Comparison of ENCODE assay signal across 8 cellular contexts in the genomic region with DNA sequence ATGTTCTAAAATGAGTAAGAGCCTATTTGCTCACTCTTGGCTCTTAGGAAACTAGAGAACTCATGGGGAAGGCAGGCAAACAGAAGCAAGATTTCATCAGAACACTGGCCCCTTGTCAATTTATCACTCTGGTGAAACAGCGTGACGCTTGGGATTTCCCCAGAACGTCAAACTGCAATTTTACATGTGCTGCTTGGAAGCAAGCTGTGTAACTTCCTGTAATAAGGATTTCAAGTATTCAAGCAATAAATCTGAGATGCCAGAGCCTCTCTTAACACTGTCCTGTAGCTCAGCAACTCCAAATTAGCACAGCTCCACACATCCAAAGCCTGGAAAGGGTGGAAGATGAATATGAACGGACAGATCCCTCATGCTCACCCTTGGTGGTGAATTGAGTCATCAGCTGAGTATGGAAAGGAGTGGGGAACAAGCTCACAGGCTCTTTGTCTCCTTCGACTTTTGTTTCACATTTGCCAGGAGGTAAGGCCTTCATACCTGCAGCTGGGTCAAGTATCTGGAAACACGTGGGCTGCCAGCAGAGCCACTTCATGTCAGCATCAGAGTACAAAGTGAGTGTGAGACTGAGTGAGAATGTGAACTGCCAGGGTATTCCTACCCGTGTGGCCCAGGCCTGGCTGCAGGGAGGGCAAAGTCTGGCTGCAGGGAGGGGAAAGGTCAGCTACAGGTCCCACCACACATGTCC.
DNase-seq lines count a peak whose midpoint lies in the region; ATAC-seq and TF ChIP-seq lines count a peak whose summit lies in the region.

No MANE protein-coding gene starts in this region.

- peak overlapping the region; percentile 97 for H3K27ac ChIP-seq in RWPE1

- CTCF ChIA-PET in RWPE1 (lab: Yijun Ruan, JAX), result interaction anchor here (0.6 to 2.0 kb wide), 2 partner anchors 37 to 94 kb away, joined by 3 to 5 read pairs; no protein-coding TSS in a partner anchor

- no peaks in the 10 kb centered on the region for H3K9me3 ChIP-seq in adipocyte (ENCODE audit: control insufficient read depth, low read length)

- ATAC-seq in GM19035 (IDR thresholded peaks at IDR 0.05; ENCODE audit: unreplicated experiment), result peak; percentile 86
- peak; percentile 78 for ATAC-seq in HG03139 (IDR thresholded peaks at IDR 0.05; ENCODE audit: unreplicated experiment)

- H3K36me3 ChIP-seq in adipocyte (ENCODE audit: control insufficient read depth, insufficient read depth, low read length, severe bottlenecking), result no peaks in the 10 kb centered on the region

- H3K4me3 ChIP-seq in AG10803 (ENCODE audit: low read length) (peak overlapping the region; percentile 4; the same call in 1 of the 2 replicates), adipocyte (ENCODE audit: low read length) (peak overlapping the region; percentile 28)

- POLR2A ChIA-PET in RWPE1 (lab: Yijun Ruan, JAX; ENCODE audit: low non-redundant PET), result no interaction called here

- peaks cover 40% of the 10 kb centered on the region for H3K4me1 ChIP-seq in adipocyte (ENCODE audit: control insufficient read depth, insufficient read depth, low read length)

- H3K27me3 ChIP-seq in adipocyte (replicated peaks; ENCODE audit: control insufficient read depth, insufficient read depth, low read length), result no peaks in the 10 kb centered on the region

- peak overlapping the region; percentile 64 for H3K9ac ChIP-seq in adipocyte (ENCODE audit: low read length)

- DNase-seq in AG10803 (ENCODE audit: low read depth), result peak; percentile 100
- peak; percentile 89 for DNase-seq in RWPE1 (ENCODE audit: low spot score)
- peak; percentile 98 for DNase-seq in adipocyte (ENCODE audit: low read depth)
- peak; percentile 100 for DNase-seq in iris pigment epithelial cell (ENCODE audit: low read depth)
- peak; percentile 69 for DNase-seq in stimulated activated CD4-positive, alpha-beta T cell treated with anti-CD3 and anti-CD28 coated beads, Interleukin-2, amount 100 ng/mL, for 4 hours (ENCODE audit: low read depth)
- DNase-seq in GDM1 (lab: John Stamatoyannopoulos, UW), result no peak

- no peak for TF ChIP-seq CTCF in AG10803 (conservative IDR thresholded peaks at IDR 0.05; ENCODE audit: low read length)
- no peak for TF ChIP-seq CTCF in RWPE1 (conservative IDR thresholded peaks at IDR 0.05; ENCODE audit: low read depth)
